In genomic region chr21:41219498-41220207, GRCh38 we compare ENCODE assay signal across 1 cellular context.
TF ChIP-seq lines count a peak whose summit lies in the region.

No MANE protein-coding gene starts in this region.

TF ChIP-seq in K562, 482 proteins besides CTCF, POLR2A, EP300 and RAD21 (continued from another document):
- TF ChIP-seq HMBOX1 (IDR thresholded peaks at IDR 0.05) (no peak), ZNF76 (CRISPR knock-in tag; IDR thresholded peaks at IDR 0.05; ENCODE audit: borderline replicate concordance) (no peak), ZNF644 (tag; IDR thresholded peaks at IDR 0.05; ENCODE audit: low read depth) (no peak), NFATC3 (IDR thresholded peaks at IDR 0.05) (no peak), SOX6 (IDR thresholded peaks at IDR 0.05) (no peak), ZNF184 (CRISPR knock-in tag; IDR thresholded peaks at IDR 0.05) (no peak), RNF219 (CRISPR knock-in tag; IDR thresholded peaks at IDR 0.05) (no peak), GTF2B (IDR thresholded peaks at IDR 0.05; ENCODE audit: extremely low read depth, insufficient read length) (no peak), THRAP3 (IDR thresholded peaks at IDR 0.05; ENCODE audit: borderline replicate concordance) (no peak), BDP1 (IDR thresholded peaks at IDR 0.05; ENCODE audit: insufficient read depth, insufficient read length) (no peak), GTF3C2 (IDR thresholded peaks at IDR 0.05; ENCODE audit: borderline replicate concordance, extremely low read depth, insufficient read length) (no peak), BRD4 (IDR thresholded peaks at IDR 0.05) (no peak), SMARCC2 (IDR thresholded peaks at IDR 0.05; ENCODE audit: low read depth) (no peak), PHF21A (IDR thresholded peaks at IDR 0.05; ENCODE audit: borderline replicate concordance, low read depth) (no peak), PRMT5 (CRISPR knock-in tag; IDR thresholded peaks at IDR 0.05) (no peak), CC2D1A (IDR thresholded peaks at IDR 0.05) (no peak), ZNF696 (CRISPR knock-in tag; conservative IDR thresholded peaks at IDR 0.05) (no peak), ATF3 (IDR thresholded peaks at IDR 0.05) (no peak), ATF3 (CRISPR knock-in tag; conservative IDR thresholded peaks at IDR 0.05) (no peak)
